21 cellular contexts compared by ENCODE assay signal in the genomic region with DNA sequence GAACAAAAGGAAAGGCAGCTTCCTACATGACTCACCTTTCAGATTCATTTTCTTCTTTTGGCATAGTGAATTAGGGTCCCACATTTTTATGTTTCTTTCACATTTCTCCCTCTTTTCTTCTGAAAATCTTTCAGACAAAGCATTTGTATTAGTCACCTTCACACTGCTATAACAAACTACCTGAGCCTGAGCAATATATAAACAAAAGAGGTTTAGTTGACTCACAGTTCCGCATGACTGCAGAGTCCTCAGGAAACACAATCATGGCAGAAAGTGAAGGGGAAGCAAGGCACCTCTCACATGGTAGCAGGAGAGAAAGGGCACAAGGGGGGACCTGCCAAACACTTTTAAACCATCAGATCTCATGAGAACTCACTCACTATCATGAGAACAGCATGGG. TPM values are rescaled to one million over a fixed set of nuclear protein-coding genes. Genes with fewer than 3 reads are reported as not detected.
DNase-seq lines count a peak whose midpoint lies in the region; ATAC-seq, FAIRE-seq and TF ChIP-seq lines count a peak whose summit lies in the region.
"Had no signal": no experiment of that assay in that cellular context is flagged by ENCODE, and none has a peak within 500 bp of the region (broad histone marks: within the 10 kb centered on the region; RNA-seq: fewer than 3 reads in every experiment).

No MANE protein-coding gene starts in this region.

- CTCF ChIA-PET in A549 (lab: Yijun Ruan, JAX), result no interaction called here
- CTCF ChIA-PET in CD4-positive, alpha-beta T cell (lab: Charles Lee), result no interaction called here

- H3K27me3 ChIP-seq in HUES48 (ENCODE audit: control insufficient read depth, insufficient read depth, low read length), result no peaks in the 10 kb centered on the region
- H3K27me3 ChIP-seq in CD4-positive, alpha-beta T cell (ENCODE audit: control insufficient read depth, insufficient read depth, low read length), result no peaks in the 10 kb centered on the region

- no peaks in the 10 kb centered on the region for H3K36me3 ChIP-seq in HUES48 (ENCODE audit: control insufficient read depth, insufficient read depth, low read length)

- no peak for TF ChIP-seq RAD21 in A549 (conservative IDR thresholded peaks at IDR 0.05 in 1 of 2, IDR thresholded peaks at IDR 0.05 in 1 of 2)

- ATAC-seq in A549, result no peak
- ATAC-seq in CD4-positive, alpha-beta T cell (ENCODE audit: poor library complexity), result no peak

- no peak overlapping the region for H3K9ac ChIP-seq in HUES48 (ENCODE audit: low read depth, low read length)
- H3K9ac ChIP-seq: KMS-11 had no signal

- no peaks in the 10 kb centered on the region for H3K4me1 Mint-ChIP-seq in CD4-positive, alpha-beta T cell (ENCODE audit: low read depth)
- H3K4me1 Mint-ChIP-seq: CD4-positive, alpha-beta memory T cell had no signal

- H3K9me3 ChIP-seq in A549 (no peaks in the 10 kb centered on the region), HUES48 (ENCODE audit: control insufficient read depth, insufficient read depth, low read length) (peaks cover 16% of the 10 kb centered on the region; the same call in 1 of the 2 replicates)
- no peaks in the 10 kb centered on the region for H3K9me3 ChIP-seq in CD4-positive, alpha-beta T cell (ENCODE audit: control insufficient read depth, low read length)

- H3K27ac ChIP-seq in A549 (no peak overlapping the region), HUES48 (ENCODE audit: low read depth, low read length) (peak overlapping the region; percentile 58)
- no peak overlapping the region for H3K27ac ChIP-seq in CD4-positive, alpha-beta T cell (ENCODE audit: low read depth, low read length)
- H3K27ac ChIP-seq: KMS-11, PC-9, RWPE1 had no signal

- no peak overlapping the region for H3K4me3 ChIP-seq in A549
- no peak overlapping the region for H3K4me3 ChIP-seq in HUES48 (ENCODE audit: low read depth, low read length)
- H3K4me3 ChIP-seq in epithelial cell of esophagus (ENCODE audit: low read length), result no peak overlapping the region
- H3K4me3 ChIP-seq: PC-9 had no signal

- peak; percentile 65 for FAIRE-seq in A549 (lab: Jason Lieb, UNC)
- FAIRE-seq: A204.1, H54 had no signal

- no peak for TF ChIP-seq EP300 in A549 (IDR thresholded peaks at IDR 0.05)

- no peaks in the 10 kb centered on the region for H3K4me1 ChIP-seq in A549
- no peaks in the 10 kb centered on the region for H3K4me1 ChIP-seq in HUES48 (ENCODE audit: control insufficient read depth, insufficient read depth, low read length)

- no peak for TF ChIP-seq POLR2A in A549 (IDR thresholded peaks at IDR 0.05; ENCODE audit: low read length)

- TF ChIP-seq CTCF in A549 (IDR thresholded peaks at IDR 0.05), result no peak
- no peak for TF ChIP-seq CTCF in epithelial cell of esophagus (IDR thresholded peaks at IDR 0.05; ENCODE audit: insufficient read depth, low read depth, low read length, missing control alignments)
- TF ChIP-seq CTCF in CD4-positive, alpha-beta T cell (IDR thresholded peaks at IDR 0.05), result no peak

- no peak overlapping the region for H3K27ac Mint-ChIP-seq in CD4-positive, alpha-beta T cell
- H3K27ac Mint-ChIP-seq: CD4-positive, alpha-beta memory T cell had no signal

- no peak overlapping the region for H3K4me2 ChIP-seq in A549
- H3K4me2 ChIP-seq: KMS-11, PC-9 had no signal

- POLR2A ChIA-PET in A549 (lab: Yijun Ruan, JAX), result no interaction called here
- POLR2A ChIA-PET in CD4-positive, alpha-beta T cell (lab: Charles Lee), result no interaction called here

- peak; percentile 3 for DNase-seq in activated CD4-positive, alpha-beta T cell treated with anti-CD3 and anti-CD28 coated beads for 48 hours
- DNase-seq in activated CD4-positive, alpha-beta T cell treated with anti-CD3 and anti-CD28 coated beads for 4 hours, result no peak
- DNase-seq in A549 (ENCODE audit: low read depth in 1 of 2, low spot score in 1 of 2) (no peak), epithelial cell of esophagus (ENCODE audit: low read depth) (peak; percentile 47), midbrain (lab: John Stamatoyannopoulos, UW) (no peak), NCI-H1048 (lab: John Stamatoyannopoulos, UW) (no peak)
- no peak for DNase-seq in CD4-positive, alpha-beta T cell
- DNase-seq: CD4-positive, alpha-beta memory T cell; DMS153; NCI-H1436; NCI-H2029; NCI-H2171; NCI-H526; PC-9; SIG-M5 had no signal

- H3K9me3 Mint-ChIP-seq in CD4-positive, alpha-beta T cell, result no peaks in the 10 kb centered on the region

- intact Hi-C loops in CD4-positive, alpha-beta T cell (cut with DNase I, micrococcal nuclease), result no loop called here

- 0% methylated on average over 1 of the region's 1 CpG for WGBS in A549 (ENCODE audit: missing lambda C conversion rate)

- H3K36me3 Mint-ChIP-seq in CD4-positive, alpha-beta T cell (ENCODE audit: low read depth), result no peaks in the 10 kb centered on the region
- H3K36me3 Mint-ChIP-seq: CD4-positive, alpha-beta memory T cell had no signal

- H3K27me3 Mint-ChIP-seq in CD4-positive, alpha-beta T cell, result peaks cover 3% of the 10 kb centered on the region

- H3K4me3 Mint-ChIP-seq in CD4-positive, alpha-beta T cell, result no peak overlapping the region
- H3K4me3 Mint-ChIP-seq: CD4-positive, alpha-beta memory T cell had no signal

TF ChIP-seq in A549, 52 proteins besides CTCF, POLR2A, EP300 and RAD21:
- TF ChIP-seq FOSL2 (IDR thresholded peaks at IDR 0.05) (no peak), FOSL2 (CRISPR knock-in tag; IDR thresholded peaks at IDR 0.05) (peak; percentile 6; the same call in 1 of the 2 replicates), ZNF302 (CRISPR knock-in tag; IDR thresholded peaks at IDR 0.05) (no peak), HDAC2 (IDR thresholded peaks at IDR 0.05) (no peak), FOXS1 (CRISPR knock-in tag; IDR thresholded peaks at IDR 0.05) (no peak)

RNA-seq across cellular contexts. Expression of gene MAGEA9, which starts 36.9 kb away (rescaled TPM):
- polyA plus RNA-seq in A549 (2011; rRNA removed), result not detected in 2 replicates
- not detected in 2 replicates for polyA plus RNA-seq in A549 (2012; cell fraction: cytosol; rRNA removed)
- polyA plus RNA-seq in A549 (2012; cell fraction: nucleus; rRNA removed), result not detected in 2 replicates
- not detected in 3 replicates for polyA plus RNA-seq in A549 (2017; fragmentation: RNase III; extraction: RNeasy Plus Mini Kit Qiagen cat#74134 plus additional on column Dnase treatment)
- polyA minus RNA-seq in A549 (2011; rRNA and poly(A)+ RNA removed), result not detected in 2 replicates
- total RNA-seq in CD4-positive, alpha-beta T cell, result not detected
- total RNA-seq: CD4-positive, alpha-beta memory T cell; PC-9 had no signal
- polyA plus RNA-seq: BJ; CD4-positive, alpha-beta memory T cell had no signal

RNA-seq across cellular contexts. Expression of gene HSFX1, which starts 44.8 kb away (rescaled TPM):
- 0.44 and 0.49 TPM in 2 replicates for polyA plus RNA-seq in A549 (2011; rRNA removed)
- 0.08 and 0.19 TPM in 2 replicates for polyA plus RNA-seq in A549 (2012; cell fraction: cytosol; rRNA removed)
- polyA plus RNA-seq in A549 (2012; cell fraction: nucleus; rRNA removed), result 0.81 and 0.98 TPM in 2 replicates
- 0.18 to 0.45 TPM (median 0.26 TPM) in 3 replicates for polyA plus RNA-seq in A549 (2017; fragmentation: RNase III; extraction: RNeasy Plus Mini Kit Qiagen cat#74134 plus additional on column Dnase treatment)
- 1.0 and 1.2 TPM in 2 replicates for polyA minus RNA-seq in A549 (2011; rRNA and poly(A)+ RNA removed)
- total RNA-seq in CD4-positive, alpha-beta T cell, result under 1 TPM in 1 of 2 experiments, not detected in 1; 0.30 TPM
- polyA plus RNA-seq: CD4-positive, alpha-beta memory T cell had no signal

Comparison
In these comparisons a context has a peak if more than half of its experiments do, and no peak if none do; other contexts are left out.
1. DNase-seq: peak in activated CD4-positive, alpha-beta T cell treated with anti-CD3 and anti-CD28 coated beads for 48 hours (single experiment) and epithelial cell of esophagus (single experiment); none in activated CD4-positive, alpha-beta T cell treated with anti-CD3 and anti-CD28 coated beads for 4 hours (0 of 2), A549 (0 of 2), midbrain (single experiment), CD4-positive, alpha-beta T cell (0 of 10) and NCI-H1048 (single experiment).